Comparison of ENCODE assay signal across 1 cellular context in genomic region chr7:26292768-26293560, GRCh38.
A peak's percentile ranks its signal among the peaks of the same experiment; 100 is the strongest.
TF ChIP-seq lines count a peak whose summit lies in the region.

No MANE protein-coding gene starts in this region.

TF ChIP-seq in HepG2, 621 proteins besides CTCF, POLR2A, EP300 and RAD21 (continued from another document):
- TF ChIP-seq E2F2 (CRISPR knock-in tag; IDR thresholded peaks at IDR 0.05; ENCODE audit: borderline replicate concordance) (no peak), IRF2 (CRISPR knock-in tag; IDR thresholded peaks at IDR 0.05) (0 out of 2 replicates have a peak, but pooled peaks have one; percentile 58), ELF3 (CRISPR knock-in tag; IDR thresholded peaks at IDR 0.05) (peak; percentile 59), SIX1 (CRISPR knock-in tag; IDR thresholded peaks at IDR 0.05; ENCODE audit: borderline replicate concordance) (no peak), MBNL3 (CRISPR knock-in tag; conservative IDR thresholded peaks at IDR 0.05) (no peak), ATF3 (CRISPR knock-in tag; IDR thresholded peaks at IDR 0.05) (0 out of 2 replicates have a peak, but pooled peaks have one; percentile 35), NPAS2 (CRISPR knock-in tag; IDR thresholded peaks at IDR 0.05; ENCODE audit: borderline replicate concordance) (no peak), TEAD2 (CRISPR knock-in tag; IDR thresholded peaks at IDR 0.05) (no peak), ZNF235 (CRISPR knock-in tag; IDR thresholded peaks at IDR 0.05; ENCODE audit: borderline replicate concordance) (no peak), SKI (IDR thresholded peaks at IDR 0.05; ENCODE audit: partially characterized antibody) (no peak), KLF16 (CRISPR knock-in tag; IDR thresholded peaks at IDR 0.05) (no peak), XBP1 (CRISPR knock-in tag; IDR thresholded peaks at IDR 0.05) (no peak), ZNF441 (CRISPR knock-in tag; IDR thresholded peaks at IDR 0.05; ENCODE audit: borderline replicate concordance) (0 out of 2 replicates have a peak, but pooled peaks have one; percentile 54), ZBTB7A (CRISPR knock-in tag; IDR thresholded peaks at IDR 0.05) (0 out of 2 replicates have a peak, but pooled peaks have one; percentile 27), MLX (CRISPR knock-in tag; IDR thresholded peaks at IDR 0.05) (peak; percentile 38; the same call in 1 of the 2 replicates), ARID5B (CRISPR knock-in tag; IDR thresholded peaks at IDR 0.05) (peak; percentile 71), ZSCAN22 (CRISPR knock-in tag; IDR thresholded peaks at IDR 0.05) (no peak), USF2 (IDR thresholded peaks at IDR 0.05; ENCODE audit: low read depth, low read length) (no peak), USF2 (CRISPR knock-in tag; IDR thresholded peaks at IDR 0.05; ENCODE audit: borderline replicate concordance) (no peak), ZIK1 (CRISPR knock-in tag; IDR thresholded peaks at IDR 0.05; ENCODE audit: borderline replicate concordance, low read depth) (no peak), GABPB1 (CRISPR knock-in tag; IDR thresholded peaks at IDR 0.05) (peak; percentile 31), ZFP62 (CRISPR knock-in tag; IDR thresholded peaks at IDR 0.05) (no peak), MAFF (IDR thresholded peaks at IDR 0.05; ENCODE audit: low read depth, low read length) (no peak), ATF6 (CRISPR knock-in tag; conservative IDR thresholded peaks at IDR 0.05) (no peak), E2F1 (CRISPR knock-in tag; IDR thresholded peaks at IDR 0.05) (no peak), SIN3A (IDR thresholded peaks at IDR 0.05; ENCODE audit: borderline replicate concordance, low read depth, low read length) (peak; percentile 70; the same call in 1 of the 2 replicates), GTF2F1 (IDR thresholded peaks at IDR 0.05; ENCODE audit: low read length) (no peak), STAT5B (CRISPR knock-in tag; IDR thresholded peaks at IDR 0.05) (no peak), TCF7 (IDR thresholded peaks at IDR 0.05; ENCODE audit: low read depth) (no peak), MLXIP (CRISPR knock-in tag; IDR thresholded peaks at IDR 0.05; ENCODE audit: borderline replicate concordance) (no peak), ZBTB34 (CRISPR knock-in tag; IDR thresholded peaks at IDR 0.05) (no peak)
